Comparison of ENCODE assay signal across 12 cellular contexts in genomic region chr6:113495521-113495920, GRCh38.
DNase-seq lines count a peak whose midpoint lies in the region; ATAC-seq, FAIRE-seq and TF ChIP-seq lines count a peak whose summit lies in the region.
"Had no signal": no experiment of that assay in that cellular context is flagged by ENCODE, and none has a peak within 500 bp of the region (broad histone marks: within the 10 kb centered on the region; RNA-seq: fewer than 3 reads in every experiment).

No MANE protein-coding gene starts in this region.

- FAIRE-seq in A549 (lab: Jason Lieb, UNC) = no peak
- FAIRE-seq in astrocyte (lab: Jason Lieb, UNC) = peak; percentile 99
- no peak for FAIRE-seq in GM12891 (lab: Jason Lieb, UNC)

- H4K20me1 ChIP-seq in astrocyte (ENCODE audit: insufficient read depth, low read length) = no peaks in the 10 kb centered on the region

- no peaks in the 10 kb centered on the region for H3K36me3 Mint-ChIP-seq in astrocyte (ENCODE audit: low read depth, unreplicated experiment)
- no peaks in the 10 kb centered on the region for H3K36me3 Mint-ChIP-seq in T-helper 2 cell treated with Interferon-gamma antibody and Interleukin-4, amounts not matched to agents 5 μg/mL and 100 μg/mL, for 36 hours (ENCODE audit: low read depth)
- H3K36me3 Mint-ChIP-seq: activated naive CD8-positive, alpha-beta T cell treated with anti-CD3 and anti-CD28 coated beads for 36 hours had no signal

- TF ChIP-seq POLR2A in A549 (IDR thresholded peaks at IDR 0.05; ENCODE audit: low read length) (no peak), GM12891 (IDR thresholded peaks at IDR 0.05; ENCODE audit: low read depth, low read length) (no peak)

- no peaks in the 10 kb centered on the region for H3K9me3 Mint-ChIP-seq in astrocyte (ENCODE audit: unreplicated experiment)
- H3K9me3 Mint-ChIP-seq in T-helper 2 cell treated with Interferon-gamma antibody and Interleukin-4, amounts not matched to agents 5 μg/mL and 100 μg/mL, for 36 hours = no peaks in the 10 kb centered on the region
- H3K9me3 Mint-ChIP-seq: activated naive CD8-positive, alpha-beta T cell treated with anti-CD3 and anti-CD28 coated beads for 36 hours had no signal

- no peaks in the 10 kb centered on the region for H3K27me3 Mint-ChIP-seq in astrocyte (ENCODE audit: low read depth, unreplicated experiment)
- H3K27me3 Mint-ChIP-seq in T-helper 2 cell treated with Interferon-gamma antibody and Interleukin-4, amounts not matched to agents 5 μg/mL and 100 μg/mL, for 36 hours (ENCODE audit: low read depth) = no peaks in the 10 kb centered on the region
- H3K27me3 Mint-ChIP-seq: activated naive CD8-positive, alpha-beta T cell treated with anti-CD3 and anti-CD28 coated beads for 36 hours; B cell had no signal

- H3K4me1 ChIP-seq in A549 (peaks cover 1% of the 10 kb centered on the region; the same call in 2 of the 3 replicates), astrocyte (ENCODE audit: insufficient read depth, low read length) (peaks cover 15% of the 10 kb centered on the region), mucosa of descending colon (ENCODE audit: low read depth) (no peaks in the 10 kb centered on the region)
- H3K4me1 ChIP-seq: tibial artery had no signal

- H3K4me3 ChIP-seq in A549 = no peak overlapping the region
- H3K4me3 ChIP-seq in astrocyte (ENCODE audit: insufficient read depth, low read depth, low read length) = no peak overlapping the region
- H3K4me3 ChIP-seq in mucosa of descending colon = no peak overlapping the region
- H3K4me3 ChIP-seq: tibial artery had no signal

- no peak for TF ChIP-seq EP300 in A549 (IDR thresholded peaks at IDR 0.05)

- H3K9me3 ChIP-seq in A549 (no peaks in the 10 kb centered on the region), astrocyte (ENCODE audit: insufficient read depth, low read depth, low read length) (no peaks in the 10 kb centered on the region), mucosa of descending colon (no peaks in the 10 kb centered on the region)
- H3K9me3 ChIP-seq: tibial artery had no signal

- intact Hi-C loops in mucosa of descending colon (cut with DNase I, micrococcal nuclease) = no loop called here

- peak overlapping the region; percentile 9 for H3K9ac ChIP-seq in astrocyte (ENCODE audit: low read length)

- H3K79me2 ChIP-seq in astrocyte (ENCODE audit: insufficient read depth, low read length) = no peaks in the 10 kb centered on the region

- no peaks in the 10 kb centered on the region for H3K27me3 ChIP-seq in astrocyte (ENCODE audit: insufficient read depth, low read length)
- H3K27me3 ChIP-seq: tibial artery had no signal

- CTCF ChIA-PET in A549 (lab: Yijun Ruan, JAX) = no interaction called here

- DNase-seq in A549 (ENCODE audit: low read depth in 1 of 2, low spot score in 1 of 2) = no peak
- peak; percentile 28 for DNase-seq in HK-2 (ENCODE audit: unreplicated experiment)
- peak; percentile 85 for DNase-seq in astrocyte (ENCODE audit: low read depth)
- DNase-seq in glomerular visceral epithelial cell (ENCODE audit: extremely low spot score) = peak; percentile 66
- no peak for DNase-seq in GM12891 (ENCODE audit: insufficient read length, low spot score)
- DNase-seq in mucosa of descending colon = no peak
- no peak for DNase-seq in NCI-H1092 (lab: John Stamatoyannopoulos, UW)
- DNase-seq in T-helper 2 cell treated with Interferon-gamma antibody and Interleukin-4, amounts not matched to agents 5 μg/mL and 100 μg/mL, for 36 hours (ENCODE audit: low spot score) = no peak
- DNase-seq: activated naive CD8-positive, alpha-beta T cell treated with anti-CD3 and anti-CD28 coated beads for 36 hours; NCI-H1930; tibial artery had no signal

- H3K27ac ChIP-seq in A549 = no peak overlapping the region
- peak overlapping the region; percentile 76 for H3K27ac ChIP-seq in astrocyte (ENCODE audit: low read depth, low read length)
- H3K27ac ChIP-seq: tibial artery had no signal

- ATAC-seq in A549 (no peak), mucosa of descending colon (no peak)

- H3K4me2 ChIP-seq in A549 (no peak overlapping the region), astrocyte (ENCODE audit: low read length) (peak overlapping the region; percentile 70)

- no peak for TF ChIP-seq RAD21 in A549 (conservative IDR thresholded peaks at IDR 0.05 in 1 of 2, IDR thresholded peaks at IDR 0.05 in 1 of 2)

- no peak overlapping the region for H2AFZ ChIP-seq in astrocyte (ENCODE audit: low read depth, low read length)

- H3K4me1 Mint-ChIP-seq in astrocyte (ENCODE audit: low read depth, unreplicated experiment) = peaks cover 2% of the 10 kb centered on the region
- H3K4me1 Mint-ChIP-seq in T-helper 2 cell treated with Interferon-gamma antibody and Interleukin-4, amounts not matched to agents 5 μg/mL and 100 μg/mL, for 36 hours (ENCODE audit: low read depth) = no peaks in the 10 kb centered on the region
- H3K4me1 Mint-ChIP-seq: activated naive CD8-positive, alpha-beta T cell treated with anti-CD3 and anti-CD28 coated beads for 36 hours; B cell had no signal

- WGBS in A549 (ENCODE audit: missing lambda C conversion rate) = 73% methylated on average over 1 of the region's 1 CpG

- POLR2A ChIA-PET in A549 (lab: Yijun Ruan, JAX) = no interaction called here

- TF ChIP-seq CTCF in A549 (IDR thresholded peaks at IDR 0.05) (no peak), astrocyte (IDR thresholded peaks at IDR 0.05; ENCODE audit: insufficient read depth, low read depth, low read length) (no peak), mucosa of descending colon (IDR thresholded peaks at IDR 0.05) (no peak)

- no peak overlapping the region for H3K4me3 Mint-ChIP-seq in astrocyte (ENCODE audit: unreplicated experiment)
- no peak overlapping the region for H3K4me3 Mint-ChIP-seq in T-helper 2 cell treated with Interferon-gamma antibody and Interleukin-4, amounts not matched to agents 5 μg/mL and 100 μg/mL, for 36 hours
- H3K4me3 Mint-ChIP-seq: activated naive CD8-positive, alpha-beta T cell treated with anti-CD3 and anti-CD28 coated beads for 36 hours; B cell had no signal

- H3K27ac Mint-ChIP-seq in astrocyte (ENCODE audit: unreplicated experiment) = no peak overlapping the region
- no peak overlapping the region for H3K27ac Mint-ChIP-seq in T-helper 2 cell treated with Interferon-gamma antibody and Interleukin-4, amounts not matched to agents 5 μg/mL and 100 μg/mL, for 36 hours
- H3K27ac Mint-ChIP-seq: activated naive CD8-positive, alpha-beta T cell treated with anti-CD3 and anti-CD28 coated beads for 36 hours; B cell had no signal

- H3K36me3 ChIP-seq in astrocyte (ENCODE audit: insufficient read depth, low read length) (no peaks in the 10 kb centered on the region), mucosa of descending colon (ENCODE audit: low read depth) (no peaks in the 10 kb centered on the region)
- H3K36me3 ChIP-seq: tibial artery had no signal

TF ChIP-seq in A549, 52 proteins besides CTCF, POLR2A, EP300 and RAD21:
- TF ChIP-seq CEBPB (IDR thresholded peaks at IDR 0.05) (no peak), NPAS2 (CRISPR knock-in tag; IDR thresholded peaks at IDR 0.05; ENCODE audit: borderline replicate concordance) (no peak), ZC3H11A (IDR thresholded peaks at IDR 0.05) (no peak), HOXB5 (CRISPR knock-in tag; IDR thresholded peaks at IDR 0.05) (no peak), HOXA7 (CRISPR knock-in tag; IDR thresholded peaks at IDR 0.05) (no peak), MAFK (IDR thresholded peaks at IDR 0.05; ENCODE audit: partially characterized antibody) (peak; percentile 19)

TF ChIP-seq in GM12891, 5 proteins besides CTCF, POLR2A, EP300 and RAD21:
- TF ChIP-seq SPI1 (IDR thresholded peaks at IDR 0.05; ENCODE audit: low read depth, low read length) (no peak), TAF1 (IDR thresholded peaks at IDR 0.05; ENCODE audit: low read depth, low read length) (no peak)
TF ChIP-seq in GM12891: peak in this region for 0.

Comparison
In these comparisons a context has a peak if more than half of its experiments do, and no peak if none do; other contexts are left out.
1. DNase-seq: peak in HK-2 (single experiment), astrocyte (single experiment) and glomerular visceral epithelial cell (single experiment); none in A549 (0 of 2), GM12891 (single experiment), mucosa of descending colon (0 of 3), NCI-H1092 (single experiment) and T-helper 2 cell treated with Interferon-gamma antibody and Interleukin-4, amounts not matched to agents 5 μg/mL and 100 μg/mL, for 36 hours (single experiment).